In the genomic region with DNA sequence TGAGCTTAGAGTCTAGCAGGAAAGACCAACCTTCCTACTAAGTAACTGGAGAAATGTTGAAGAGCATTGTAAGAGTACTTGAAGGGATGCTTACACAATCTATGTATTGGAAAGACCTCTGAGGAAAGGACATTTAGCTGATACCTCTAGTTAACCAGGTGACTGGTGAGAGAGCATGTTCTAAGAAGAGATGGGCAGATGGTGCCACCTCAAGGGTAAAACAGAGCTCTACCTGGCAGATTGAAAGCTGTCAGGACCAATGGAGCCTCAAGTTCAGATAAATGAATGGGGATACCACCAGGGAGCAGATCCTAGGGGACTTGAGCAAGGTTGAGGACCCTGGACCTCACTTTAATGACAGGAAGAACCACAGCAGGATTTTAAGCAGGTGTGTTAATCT, we compare ENCODE assay signal across 17 cellular contexts.
DNase-seq lines count a peak whose midpoint lies in the region; ATAC-seq and TF ChIP-seq lines count a peak whose summit lies in the region.
"Had no signal": no experiment of that assay in that cellular context is flagged by ENCODE, and none has a peak within 500 bp of the region (broad histone marks: within the 10 kb centered on the region; RNA-seq: fewer than 3 reads in every experiment).

No MANE protein-coding gene starts in this region.

- H2BK15ac ChIP-seq in H9 (ENCODE audit: low read depth, low read length), result no peak overlapping the region
- no peak overlapping the region for H2BK15ac ChIP-seq in mesendoderm (replicated peaks; ENCODE audit: low read depth)

- H4K20me1 ChIP-seq in H9 (ENCODE audit: control insufficient read depth, insufficient read depth, insufficient read length) (no peaks in the 10 kb centered on the region), OCI-LY3 (ENCODE audit: insufficient read depth, low read length) (no peaks in the 10 kb centered on the region)
- H4K20me1 ChIP-seq: BLaER1 treated with 17β-estradiol and CSF1 and Interleukin-3, amounts not matched to agents 10 nM and 100 nM had no signal

- H3K36me3 ChIP-seq in GM06990 (ENCODE audit: control insufficient read depth, insufficient read depth, low read length) (no peaks in the 10 kb centered on the region), OCI-LY3 (replicated peaks; ENCODE audit: low read depth, low read length) (no peaks in the 10 kb centered on the region), mesendoderm (ENCODE audit: control insufficient read depth, insufficient read depth, low read length) (no peaks in the 10 kb centered on the region)
- H3K36me3 ChIP-seq: BLaER1 treated with 17β-estradiol and CSF1 and Interleukin-3, amounts not matched to agents 10 nM and 100 nM; SJCRH30 had no signal

- H2BK20ac ChIP-seq in H9 (ENCODE audit: low read depth, low read length, poor library complexity, severe bottlenecking), result no peak overlapping the region

- H3K27ac ChIP-seq in H9 (ENCODE audit: insufficient read length, low read depth, low read length) (no peak overlapping the region), OCI-LY3 (ENCODE audit: low read length) (no peak overlapping the region), mesendoderm (ENCODE audit: low read depth, low read length) (no peak overlapping the region)
- H3K27ac ChIP-seq: BLaER1 treated with 17β-estradiol and CSF1 and Interleukin-3, amounts not matched to agents 10 nM and 100 nM; SJCRH30 had no signal

- H2AK5ac ChIP-seq in H9 (ENCODE audit: insufficient read length, low read length) (no peak overlapping the region), mesendoderm (ENCODE audit: low read length) (no peak overlapping the region)

- TF ChIP-seq CTCF in GM06990 (IDR thresholded peaks at IDR 0.05; ENCODE audit: insufficient read depth, low read length, poor library complexity, severe bottlenecking) (peak; percentile 19), H9 (conservative IDR thresholded peaks at IDR 0.05) (peak; percentile 30; the same call in 2 of the 3 replicates), OCI-LY3 (IDR thresholded peaks at IDR 0.05; ENCODE audit: low read depth, low read length) (peak; percentile 34)

- no peak overlapping the region for H4K8ac ChIP-seq in H9 (replicated peaks; ENCODE audit: insufficient read length, low read depth, low read length)
- no peak overlapping the region for H4K8ac ChIP-seq in mesendoderm (ENCODE audit: low read depth, low read length)

- peaks cover 0 to 3% of the 10 kb centered on the region in 2 experiments; a peak in 2 of 4 replicates for H3K4me1 Mint-ChIP-seq in H9

- no peaks in the 10 kb centered on the region for H3K79me1 ChIP-seq in H9 (ENCODE audit: insufficient read depth, low read depth, low read length, poor library complexity, severe bottlenecking)
- no peaks in the 10 kb centered on the region for H3K79me1 ChIP-seq in mesendoderm (ENCODE audit: low read length)

- DNase-seq in GM06990 (ENCODE audit: extremely low read depth, insufficient read length) (no peak), H9 (no peak), mesendoderm (peak; percentile 42), GDM1 (lab: John Stamatoyannopoulos, UW) (no peak), cerebellar cortex (ENCODE audit: low spot score) (no peak)
- no peak for DNase-seq in activated effector memory CD4-positive, alpha-beta T cell treated with anti-CD3 and anti-CD28 coated beads, Interleukin-2, amount 50 U/mL, for 16 hours
- DNase-seq: CD8-positive, alpha-beta T cell; DND-41; NCI-H1105; NCI-H2081; NCI-H774; SJCRH30; T-helper 17 cell had no signal

- H3K9me3 ChIP-seq in H9 (ENCODE audit: control insufficient read depth, low read depth, low read length), result no peaks in the 10 kb centered on the region
- H3K9me3 ChIP-seq in OCI-LY3 (ENCODE audit: insufficient read depth, low read length), result no peaks in the 10 kb centered on the region
- H3K9me3 ChIP-seq: SJCRH30 had no signal

- no peak overlapping the region for H3K23ac ChIP-seq in H9 (ENCODE audit: insufficient read length, low read depth, low read length)
- no peak overlapping the region for H3K23ac ChIP-seq in mesendoderm (ENCODE audit: low read length)

- no peak overlapping the region for H4K91ac ChIP-seq in H9 (ENCODE audit: insufficient read length, low read depth, low read length)

- no peak for ATAC-seq in HG02763 (IDR thresholded peaks at IDR 0.05; ENCODE audit: unreplicated experiment)
- ATAC-seq: CD8-positive, alpha-beta T cell; GM12878; T-helper 17 cell had no signal

- H3K27me3 ChIP-seq in GM06990 (replicated peaks; ENCODE audit: control insufficient read depth, insufficient read depth, low read length) (no peaks in the 10 kb centered on the region), H9 (ENCODE audit: insufficient read depth, low read length) (no peaks in the 10 kb centered on the region), OCI-LY3 (ENCODE audit: low read depth, low read length) (no peaks in the 10 kb centered on the region), mesendoderm (ENCODE audit: insufficient read depth, low read length, poor library complexity) (no peaks in the 10 kb centered on the region)
- H3K27me3 ChIP-seq: BLaER1 treated with 17β-estradiol and CSF1 and Interleukin-3, amounts not matched to agents 10 nM and 100 nM; SJCRH30 had no signal

- no peak overlapping the region for H3K18ac ChIP-seq in H9 (ENCODE audit: insufficient read length, low read depth, low read length)
- peak overlapping the region; percentile 51 for H3K18ac ChIP-seq in mesendoderm (ENCODE audit: low read length)

- H3K4me2 ChIP-seq in H9 (ENCODE audit: insufficient read depth, insufficient read length, low read length), result no peak overlapping the region
- H3K4me2 ChIP-seq in OCI-LY3 (ENCODE audit: low read length), result no peak overlapping the region
- H3K4me2 ChIP-seq in mesendoderm (ENCODE audit: low read length), result no peak overlapping the region
- H3K4me2 ChIP-seq: BLaER1 treated with 17β-estradiol and CSF1 and Interleukin-3, amounts not matched to agents 10 nM and 100 nM had no signal

- H3T11ph ChIP-seq in H9 (ENCODE audit: low read length), result no peak overlapping the region

- H3K23me2 ChIP-seq in H9 (ENCODE audit: insufficient read length, low read depth, low read length, poor library complexity, severe bottlenecking), result no peaks in the 10 kb centered on the region

- H4K5ac ChIP-seq in H9 (ENCODE audit: insufficient read length, low read depth, low read length), result no peak overlapping the region
- H4K5ac ChIP-seq in mesendoderm (ENCODE audit: low read length), result no peak overlapping the region

- H3K4me3 Mint-ChIP-seq in H9, result no peak overlapping the region
- H3K4me3 Mint-ChIP-seq: CD8-positive, alpha-beta T cell; T-helper 17 cell had no signal

- no peak overlapping the region for H3K4me3 ChIP-seq in GM06990 (replicated peaks; ENCODE audit: low read depth, low read length)
- no peak overlapping the region for H3K4me3 ChIP-seq in OCI-LY3 (ENCODE audit: low read length)
- no peak overlapping the region for H3K4me3 ChIP-seq in mesendoderm (ENCODE audit: low read length)
- H3K4me3 ChIP-seq: BLaER1 treated with 17β-estradiol and CSF1 and Interleukin-3, amounts not matched to agents 10 nM and 100 nM; GM12878; SJCRH30 had no signal

- no peak overlapping the region for H2AFZ ChIP-seq in H9 (ENCODE audit: low read length)
- no peak overlapping the region for H2AFZ ChIP-seq in OCI-LY3 (ENCODE audit: low read depth, low read length)

- no peak overlapping the region for H2BK12ac ChIP-seq in H9 (ENCODE audit: insufficient read length, low read depth, low read length)

- H2BK5ac ChIP-seq in H9 (ENCODE audit: insufficient read length, low read length), result no peak overlapping the region
- no peak overlapping the region for H2BK5ac ChIP-seq in mesendoderm (ENCODE audit: low read length)

- H3K27ac Mint-ChIP-seq in H9, result no peak overlapping the region
- H3K27ac Mint-ChIP-seq: CD8-positive, alpha-beta T cell; T-helper 17 cell had no signal

- H3K79me2 ChIP-seq in H9 (ENCODE audit: insufficient read depth, low read length), result no peaks in the 10 kb centered on the region
- H3K79me2 ChIP-seq in OCI-LY3 (ENCODE audit: low read length), result no peaks in the 10 kb centered on the region
- no peaks in the 10 kb centered on the region for H3K79me2 ChIP-seq in mesendoderm (ENCODE audit: control insufficient read depth, insufficient read depth, low read length)

- no peaks in the 10 kb centered on the region for H3K4me1 ChIP-seq in H9 (ENCODE audit: insufficient read depth, low read length)
- peaks cover 6% of the 10 kb centered on the region for H3K4me1 ChIP-seq in OCI-LY3 (ENCODE audit: low read length)
- H3K4me1 ChIP-seq in mesendoderm (ENCODE audit: control insufficient read depth, low read depth, low read length), result no peaks in the 10 kb centered on the region
- H3K4me1 ChIP-seq: SJCRH30 had no signal

- no peak overlapping the region for H3K56ac ChIP-seq in H9 (ENCODE audit: insufficient read length, low read depth, low read length)
- H3K56ac ChIP-seq in mesendoderm (ENCODE audit: low read length), result no peak overlapping the region

- H3K4ac ChIP-seq in H9 (ENCODE audit: low read depth, low read length) (no peak overlapping the region), mesendoderm (ENCODE audit: low read depth, low read length) (no peak overlapping the region)

- no peaks in the 10 kb centered on the region; a peak in 2 of 5 replicates for H3K9me3 Mint-ChIP-seq in H9
- H3K9me3 Mint-ChIP-seq: CD8-positive, alpha-beta T cell had no signal

- no peaks in the 10 kb centered on the region for H3K27me3 Mint-ChIP-seq in H9 (ENCODE audit: low read depth)

- H3K36me3 Mint-ChIP-seq in H9 (ENCODE audit: insufficient read depth in 1 of 3, low read depth in 3 of 3), result peaks cover 0 to under 1% (median 0%) of the 10 kb centered on the region in 3 experiments; a peak in 1 of 7 replicates
- H3K36me3 Mint-ChIP-seq: CD8-positive, alpha-beta T cell had no signal

- H3K9ac ChIP-seq in H9 (ENCODE audit: extremely low read depth, insufficient read length, low read length) (no peak overlapping the region), OCI-LY3 (ENCODE audit: low read length) (no peak overlapping the region), mesendoderm (ENCODE audit: low read length) (no peak overlapping the region)
- H3K9ac ChIP-seq: BLaER1 treated with 17β-estradiol and CSF1 and Interleukin-3, amounts not matched to agents 10 nM and 100 nM had no signal

- H3K14ac ChIP-seq in H9 (ENCODE audit: insufficient read depth, low read length), result no peak overlapping the region

- H2BK120ac ChIP-seq in H9 (ENCODE audit: low read depth, low read length, poor library complexity, severe bottlenecking) (no peak overlapping the region), mesendoderm (ENCODE audit: low read depth, low read length) (no peak overlapping the region)
